10 cellular contexts compared by ENCODE assay signal in genomic region chrX:12972239-12972638, GRCh38. TPM values are rescaled to one million over a fixed set of nuclear protein-coding genes. Genes with fewer than 3 reads are reported as not detected.
DNase-seq lines count a peak whose midpoint lies in the region; ATAC-seq and TF ChIP-seq lines count a peak whose summit lies in the region.
"Had no signal": no experiment of that assay in that cellular context is flagged by ENCODE, and none has a peak within 500 bp of the region (broad histone marks: within the 10 kb centered on the region; RNA-seq: fewer than 3 reads in every experiment).

No MANE protein-coding gene starts in this region.

- in situ Hi-C loops in GM13977 (cut with MboI; ENCODE audit: low pct_unique_long_range_greater_than_20kb, low sequenced_read_pairs, unreplicated experiment) = no loop called here

- TF ChIP-seq POLR2A in esophagus squamous epithelium (IDR thresholded peaks at IDR 0.05) = no peak

- H3K79me2 ChIP-seq in SK-N-SH (ENCODE audit: insufficient read depth) (peaks cover 39% of the 10 kb centered on the region), H9 (ENCODE audit: insufficient read depth, low read length) (peaks cover 11% of the 10 kb centered on the region; the same call in 1 of the 2 replicates)

- no peak overlapping the region for H2AK5ac ChIP-seq in H9 (ENCODE audit: insufficient read length, low read length)

- TF ChIP-seq RAD21 in SK-N-SH (IDR thresholded peaks at IDR 0.05; ENCODE audit: low read length) = no peak

- no peak overlapping the region for H3K4ac ChIP-seq in H9 (ENCODE audit: low read depth, low read length)

- H4K5ac ChIP-seq in H9 (ENCODE audit: insufficient read length, low read depth, low read length) = no peak overlapping the region

- H3K4me2 ChIP-seq in SK-N-SH = 0 out of 2 replicates have a peak overlapping the region, but pooled peaks have one; percentile 68
- no peak overlapping the region for H3K4me2 ChIP-seq in H9 (ENCODE audit: insufficient read depth, insufficient read length, low read length)

- H4K20me1 ChIP-seq in SK-N-SH (ENCODE audit: insufficient read depth) (peaks cover 17% of the 10 kb centered on the region; the same call in 1 of the 2 replicates), H9 (ENCODE audit: control insufficient read depth, insufficient read depth, insufficient read length) (no peaks in the 10 kb centered on the region)

- H3K23ac ChIP-seq in H9 (ENCODE audit: insufficient read length, low read depth, low read length) = no peak overlapping the region

- TF ChIP-seq CTCF in SK-N-SH (IDR thresholded peaks at IDR 0.05) (no peak), esophagus squamous epithelium (IDR thresholded peaks at IDR 0.05) (no peak), H9 (conservative IDR thresholded peaks at IDR 0.05) (no peak), GM13977 (IDR thresholded peaks at IDR 0.05; ENCODE audit: extremely low read depth, insufficient read depth, missing control alignments) (no peak)

- H3K56ac ChIP-seq in H9 (ENCODE audit: insufficient read length, low read depth, low read length) = no peak overlapping the region

- H2BK5ac ChIP-seq in H9 (ENCODE audit: insufficient read length, low read length) = no peak overlapping the region

- H3K79me1 ChIP-seq in H9 (ENCODE audit: insufficient read depth, low read depth, low read length, poor library complexity, severe bottlenecking) = no peaks in the 10 kb centered on the region

- no peak overlapping the region for H2BK120ac ChIP-seq in H9 (ENCODE audit: low read depth, low read length, poor library complexity, severe bottlenecking)

- peaks cover 27 to 30% (median 29%) of the 10 kb centered on the region in 3 experiments for H3K36me3 Mint-ChIP-seq in H9 (ENCODE audit: insufficient read depth in 1 of 3, low read depth in 3 of 3)

- no peak overlapping the region for H3K4me3 ChIP-seq in SK-N-SH (ENCODE audit: low read depth in 2 of 2, low read length in 1 of 2)
- H3K4me3 ChIP-seq in esophagus squamous epithelium = peak overlapping the region in 1 of 4 donors; percentile 7

- H3K4me1 ChIP-seq in SK-N-SH (ENCODE audit: control insufficient read depth in 1 of 2, insufficient read depth in 2 of 2, low read depth in 1 of 2, low read length in 1 of 2) (peaks cover 0 to 12% of the 10 kb centered on the region in 2 experiments; a peak in 2 of 4 replicates), esophagus squamous epithelium (peaks cover 0 to 19% (median 2%) of the 10 kb centered on the region in 3 donors), H9 (ENCODE audit: insufficient read depth, low read length) (peaks cover 2% of the 10 kb centered on the region; the same call in 1 of the 2 replicates)

- no peak overlapping the region for H2BK20ac ChIP-seq in H9 (ENCODE audit: low read depth, low read length, poor library complexity, severe bottlenecking)

- H3K27ac ChIP-seq in SK-N-SH (ENCODE audit: low read depth in 2 of 2, low read length in 1 of 2) (peak overlapping the region in 1 of 2 experiments; percentile 78; a peak in 1 of 4 replicates), esophagus squamous epithelium (peak overlapping the region; percentile 42 to 94 (median 85)), H9 (ENCODE audit: insufficient read length, low read depth, low read length) (no peak overlapping the region)
- H3K27ac ChIP-seq: VCaP had no signal

- H3F3A ChIP-seq in SK-N-SH (replicated peaks; ENCODE audit: insufficient read depth) = peaks cover 40% of the 10 kb centered on the region

- DNase-seq in SK-N-SH (no peak), SIG-M5 (lab: John Stamatoyannopoulos, UW) (peak; percentile 2), esophagus squamous epithelium (lab: John Stamatoyannopoulos, UW) (no peak), H9 (no peak), GM13977 (ENCODE audit: low spot score) (no peak)
- no peak for DNase-seq in stimulated activated naive CD8-positive, alpha-beta T cell treated with anti-CD3 and anti-CD28 coated beads, Interleukin-15, amount 100 ng/mL, for 72 hours
- DNase-seq in NK-92 treated with Interleukin-12 subunit alpha and Interleukin-12 subunit beta, amount 100 ng/mL, for 24 hours (lab: John Stamatoyannopoulos, UW) = no peak
- DNase-seq: NCI-H345 had no signal

- H2BK15ac ChIP-seq in H9 (ENCODE audit: low read depth, low read length) = no peak overlapping the region

- 80% methylated on average over 5 of the region's 5 CpGs for WGBS in SK-N-SH (ENCODE audit: low lambda C conversion rate)
- WGBS in esophagus squamous epithelium, 2 donors = 72 to 86% methylated on average over 5 of the region's 5 CpGs
- no CpG with 5 or more reads among the region's 5 CpGs for WGBS in H9 (ENCODE audit: extremely low coverage, insufficient read length, low lambda C conversion rate)

- no peak overlapping the region for H2BK12ac ChIP-seq in H9 (ENCODE audit: insufficient read length, low read depth, low read length)

- H3K18ac ChIP-seq in H9 (ENCODE audit: insufficient read length, low read depth, low read length) = no peak overlapping the region

- H3K9me3 ChIP-seq in SK-N-SH (no peaks in the 10 kb centered on the region), esophagus squamous epithelium (no peaks in the 10 kb centered on the region), H9 (ENCODE audit: control insufficient read depth, low read depth, low read length) (no peaks in the 10 kb centered on the region)

- H3K36me3 ChIP-seq in SK-N-SH (replicated peaks in 1 of 2; ENCODE audit: control insufficient read depth in 1 of 2, insufficient read depth in 2 of 2, low read length in 1 of 2) (peaks cover 2 to 19% of the 10 kb centered on the region in 2 experiments), esophagus squamous epithelium (no peaks in the 10 kb centered on the region)

- H3K9ac ChIP-seq in SK-N-SH (no peak overlapping the region), H9 (ENCODE audit: extremely low read depth, insufficient read length, low read length) (no peak overlapping the region)

- no peaks in the 10 kb centered on the region for H3K27me3 Mint-ChIP-seq in stimulated activated naive CD8-positive, alpha-beta T cell treated with anti-CD3 and anti-CD28 coated beads, Interleukin-15, amount 100 ng/mL, for 72 hours
- H3K27me3 Mint-ChIP-seq in H9 (ENCODE audit: low read depth) = no peaks in the 10 kb centered on the region; the same call in 1 of the 2 replicates

- intact Hi-C loops in esophagus squamous epithelium (cut with DNase I) = no loop called here

- H3K4me3 Mint-ChIP-seq in stimulated activated naive CD8-positive, alpha-beta T cell treated with anti-CD3 and anti-CD28 coated beads, Interleukin-15, amount 100 ng/mL, for 72 hours = peak overlapping the region; percentile 91 to 97
- no peak overlapping the region for H3K4me3 Mint-ChIP-seq in H9

- H2AFZ ChIP-seq in SK-N-SH (ENCODE audit: low read depth) (peak overlapping the region; percentile 54; the same call in 1 of the 2 replicates), H9 (ENCODE audit: low read length) (no peak overlapping the region)

- no peaks in the 10 kb centered on the region for H3K23me2 ChIP-seq in H9 (ENCODE audit: insufficient read length, low read depth, low read length, poor library complexity, severe bottlenecking)

- TF ChIP-seq EP300 in SK-N-SH (IDR thresholded peaks at IDR 0.05; ENCODE audit: borderline replicate concordance in 1 of 2, low read depth in 1 of 2, low read length in 1 of 2) = no peak

- peaks cover 38% of the 10 kb centered on the region for H3K4me1 Mint-ChIP-seq in stimulated activated naive CD8-positive, alpha-beta T cell treated with anti-CD3 and anti-CD28 coated beads, Interleukin-15, amount 100 ng/mL, for 72 hours
- peaks cover 21 to 28% of the 10 kb centered on the region in 2 experiments for H3K4me1 Mint-ChIP-seq in H9

- peak overlapping the region; percentile 92 to 98 for H3K27ac Mint-ChIP-seq in stimulated activated naive CD8-positive, alpha-beta T cell treated with anti-CD3 and anti-CD28 coated beads, Interleukin-15, amount 100 ng/mL, for 72 hours
- H3K27ac Mint-ChIP-seq in H9 = no peak overlapping the region; a peak in 1 of 7 replicates

- H4K8ac ChIP-seq in H9 (replicated peaks; ENCODE audit: insufficient read length, low read depth, low read length) = no peak overlapping the region

- H4K91ac ChIP-seq in H9 (ENCODE audit: insufficient read length, low read depth, low read length) = no peak overlapping the region

- CTCF ChIA-PET in SK-N-SH (lab: Yijun Ruan, JAX) = interaction anchor here (1.5 to 2.0 kb wide), 2 partner anchors 24 to 516 kb away, joined by 3 to 7 read pairs; no protein-coding TSS in a partner anchor

- H3K27me3 ChIP-seq in SK-N-SH (ENCODE audit: insufficient read depth) (no peaks in the 10 kb centered on the region), esophagus squamous epithelium (peaks cover 0 to 7% (median 0%) of the 10 kb centered on the region in 4 donors), H9 (ENCODE audit: insufficient read depth, low read length) (no peaks in the 10 kb centered on the region)

- no peak overlapping the region for H3T11ph ChIP-seq in H9 (ENCODE audit: low read length)

- POLR2A ChIA-PET in SK-N-SH (lab: Yijun Ruan, JAX) = no interaction called here

- no peak for ATAC-seq in SK-N-SH treated with all-trans-retinoic acid at 6 μM for 48 hours
- no peak for ATAC-seq in stimulated activated naive CD8-positive, alpha-beta T cell treated with anti-CD3 and anti-CD28 coated beads, Interleukin-15, amount 100 ng/mL, for 72 hours

- H3K9me2 ChIP-seq in SK-N-SH = no peaks in the 10 kb centered on the region

- no peaks in the 10 kb centered on the region for H3K9me3 Mint-ChIP-seq in stimulated activated naive CD8-positive, alpha-beta T cell treated with anti-CD3 and anti-CD28 coated beads, Interleukin-15, amount 100 ng/mL, for 72 hours
- peaks cover 80 to 83% of the 10 kb centered on the region in 2 experiments for H3K9me3 Mint-ChIP-seq in H9

- no peak overlapping the region for H3K14ac ChIP-seq in H9 (ENCODE audit: insufficient read depth, low read length)

TF ChIP-seq in SK-N-SH, 30 proteins besides CTCF, POLR2A, EP300 and RAD21 (continues in another document):
- TF ChIP-seq RCOR1 (IDR thresholded peaks at IDR 0.05; ENCODE audit: low read length) (no peak), SMC3 (IDR thresholded peaks at IDR 0.05; ENCODE audit: low read depth, low read length) (no peak)

TF ChIP-seq in SK-N-SH treated with all-trans-retinoic acid at 6 μM for 48 hours, 23 proteins besides CTCF, POLR2A, EP300 and RAD21 (continues in another document):
- no peak for TF ChIP-seq ESRRG (CRISPR knock-in tag; IDR thresholded peaks at IDR 0.05)

RNA-seq across cellular contexts. Expression of gene TMSB4X, which starts 2.7 kb away (rescaled TPM):
- polyA plus RNA-seq in SK-N-SH (2012; rRNA removed) = 4,830 and 10,669 TPM in 2 replicates
- 11,345 and 16,426 TPM in 2 replicates for polyA plus RNA-seq in SK-N-SH (2012; cell fraction: cytosol; rRNA removed)
- 2,546 and 2,555 TPM in 2 replicates for polyA plus RNA-seq in SK-N-SH (2012; cell fraction: nucleus; rRNA removed)
- 1,000 to 10,000 TPM in 2 of 4 donors, 100 to 1,000 TPM in 2; 435 to 1,751 (median 1,260) TPM for total RNA-seq in esophagus squamous epithelium
- 2,733 and 2,818 TPM in 2 replicates for total RNA-seq in H9 (2021)

Comparison
In these comparisons a context has a peak if more than half of its experiments do, and no peak if none do; other contexts are left out.
1. H3K27ac Mint-ChIP-seq: peak in stimulated activated naive CD8-positive, alpha-beta T cell treated with anti-CD3 and anti-CD28 coated beads, Interleukin-15, amount 100 ng/mL, for 72 hours (2 of 2); none in H9 (0 of 3).
2. H3K4me3 Mint-ChIP-seq: peak in stimulated activated naive CD8-positive, alpha-beta T cell treated with anti-CD3 and anti-CD28 coated beads, Interleukin-15, amount 100 ng/mL, for 72 hours (2 of 2); none in H9 (0 of 2).